15 cellular contexts compared by ENCODE assay signal in the genomic region with DNA sequence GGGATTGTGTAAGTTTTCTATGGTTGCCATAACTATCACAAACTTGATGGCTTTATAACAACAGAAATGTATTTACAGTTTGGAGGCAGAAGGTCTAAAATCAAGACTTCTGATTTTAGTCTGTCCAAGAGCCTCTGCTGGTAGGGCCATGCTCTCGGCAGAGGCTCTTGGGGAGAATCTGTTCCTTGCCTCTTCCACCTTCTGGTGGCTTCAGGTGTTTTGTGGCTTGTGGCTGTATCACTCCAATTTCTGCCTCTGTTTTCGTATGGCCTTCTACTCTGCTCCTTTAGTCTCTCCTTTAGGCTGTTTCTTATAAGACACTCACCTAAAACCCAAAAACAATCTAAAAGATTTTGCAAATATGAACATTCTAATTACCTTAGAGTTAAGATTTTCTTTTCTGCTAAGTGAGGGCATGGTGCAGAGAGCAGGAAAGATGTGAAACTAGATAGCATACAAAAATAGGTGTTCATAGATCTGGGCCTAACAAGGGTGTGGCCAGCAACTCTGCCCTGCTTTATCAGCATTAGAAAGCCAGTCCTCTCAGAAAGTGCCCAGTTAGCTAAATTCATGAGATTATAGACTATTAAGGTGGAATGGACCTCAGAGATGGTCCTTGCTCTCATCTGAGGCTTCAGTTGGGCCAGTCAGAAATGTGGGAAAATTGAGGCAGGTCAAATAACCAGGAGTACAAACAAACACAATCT.
A peak's percentile ranks its signal among the peaks of the same experiment; 100 is the strongest.
DNase-seq lines count a peak whose midpoint lies in the region; ATAC-seq, FAIRE-seq and TF ChIP-seq lines count a peak whose summit lies in the region.
"Had no signal": no experiment of that assay in that cellular context is flagged by ENCODE, and none has a peak within 500 bp of the region (broad histone marks: within the 10 kb centered on the region; RNA-seq: fewer than 3 reads in every experiment).

No MANE protein-coding gene starts in this region.

- DNase-seq in HepG2 (ENCODE audit: low spot score) (no peak), right lobe of liver (no peak), astrocyte (ENCODE audit: low read depth) (no peak), UCSD-AML1 (lab: John Stamatoyannopoulos, UW; ENCODE audit: unreplicated experiment) (no peak)
- DNase-seq in activated naive CD4-positive, alpha-beta T cell (lab: John Stamatoyannopoulos, UW): no peak
- DNase-seq in CD8-positive, alpha-beta T cell: no peak
- DNase-seq: activated CD4-positive, CD25-positive, alpha-beta regulatory T cell treated with anti-CD3 and anti-CD28 coated beads, Interleukin-2, amount 50 U/mL, for 72 hours; activated effector memory CD4-positive, alpha-beta T cell treated with Interleukin-2 at 50 U/mL for 16 hours; AML-193; NCI-H2081 treated with DMSO at 0.1 percent for 48 hours had no signal

- no peak overlapping the region for H3K9ac ChIP-seq in HepG2 (ENCODE audit: insufficient read depth, low read depth, low read length)
- peak overlapping the region; percentile 75 for H3K9ac ChIP-seq in astrocyte (ENCODE audit: low read length)
- peak overlapping the region in 1 of 2 donors; percentile 30 for H3K9ac ChIP-seq in mucosa of rectum (ENCODE audit: low read depth in 1 of 2, low read length in 2 of 2)

- H3K4me1 ChIP-seq in HepG2 (ENCODE audit: insufficient read depth, low read length) (no peaks in the 10 kb centered on the region), right lobe of liver (no peaks in the 10 kb centered on the region), astrocyte (ENCODE audit: insufficient read depth, low read length) (peaks cover 48% of the 10 kb centered on the region), mucosa of rectum (ENCODE audit: control insufficient read depth in 2 of 2, insufficient read depth in 2 of 2, low read length in 2 of 2) (peaks cover 27 to 57% of the 10 kb centered on the region in 2 donors)
- no peaks in the 10 kb centered on the region for H3K4me1 ChIP-seq in CD8-positive, alpha-beta T cell (ENCODE audit: insufficient read depth, low read length)

- H3K9me3 ChIP-seq in HepG2 (ENCODE audit: low read length): no peaks in the 10 kb centered on the region
- H3K9me3 ChIP-seq in right lobe of liver: no peaks in the 10 kb centered on the region
- H3K9me3 ChIP-seq in astrocyte (ENCODE audit: insufficient read depth, low read depth, low read length): no peaks in the 10 kb centered on the region
- H3K9me3 ChIP-seq in mucosa of rectum (ENCODE audit: control insufficient read depth in 2 of 2, low read length in 2 of 2): no peaks in the 10 kb centered on the region
- no peaks in the 10 kb centered on the region for H3K9me3 ChIP-seq in CD8-positive, alpha-beta T cell (ENCODE audit: low read length)
- H3K9me3 ChIP-seq: left ventricle myocardium inferior, neutrophil had no signal

- peaks cover 59% of the 10 kb centered on the region for H3K4me1 Mint-ChIP-seq in astrocyte (ENCODE audit: low read depth, unreplicated experiment)
- H3K4me1 Mint-ChIP-seq in CD8-positive, alpha-beta T cell (ENCODE audit: low read depth): peaks cover 2% of the 10 kb centered on the region

- in situ Hi-C loops in HepG2 (cut with HindIII; ENCODE audit: extremely low pct_ligation_motif_present, low pct_unique_long_range_greater_than_20kb): no loop called here

- no peaks in the 10 kb centered on the region; the same call in 1 of the 2 replicates for H4K20me1 ChIP-seq in HepG2 (ENCODE audit: insufficient read depth, low read length)
- no peaks in the 10 kb centered on the region for H4K20me1 ChIP-seq in astrocyte (ENCODE audit: insufficient read depth, low read length)

- intact Hi-C loops in HepG2 (cut with micrococcal nuclease; ENCODE audit: unreplicated experiment) (no loop called here), right lobe of liver (cut with DNase I) (no loop called here)
- intact Hi-C loops in CD8-positive, alpha-beta T cell (cut with DNase I, micrococcal nuclease): no loop called here

- 21% methylated on average over 2 of the region's 2 CpGs for WGBS in HepG2 (ENCODE audit: low lambda C conversion rate)
- WGBS in right lobe of liver (ENCODE audit: insufficient coverage, low coverage, low lambda C conversion rate, missing lambda C conversion rate): 82% methylated on average over 2 of the region's 2 CpGs

- H3K36me3 ChIP-seq in HepG2 (replicated peaks in 1 of 2; ENCODE audit: control insufficient read depth in 1 of 2, insufficient read depth in 2 of 2, low read length in 2 of 2) (no peaks in the 10 kb centered on the region), right lobe of liver (no peaks in the 10 kb centered on the region), astrocyte (ENCODE audit: insufficient read depth, low read length) (no peaks in the 10 kb centered on the region), mucosa of rectum (ENCODE audit: control insufficient read depth in 2 of 2, insufficient read depth in 2 of 2, low read length in 2 of 2) (no peaks in the 10 kb centered on the region)
- H3K36me3 ChIP-seq in CD8-positive, alpha-beta T cell (ENCODE audit: insufficient read depth, low read length): no peaks in the 10 kb centered on the region
- H3K36me3 ChIP-seq: left ventricle myocardium inferior, neutrophil had no signal

- BruUV-seq in HepG2 (replicated peaks; lab: Mats Ljungman, UMichigan): no TSS peak

- H3K9me3 Mint-ChIP-seq in astrocyte (ENCODE audit: unreplicated experiment): peaks cover 2% of the 10 kb centered on the region
- H3K9me3 Mint-ChIP-seq in CD8-positive, alpha-beta T cell: no peaks in the 10 kb centered on the region

- POLR2A ChIA-PET in HepG2 (lab: Yijun Ruan, JAX): no interaction called here
- POLR2A ChIA-PET in CD8-positive, alpha-beta T cell (lab: Charles Lee): no interaction called here

- TF ChIP-seq RAD21 in HepG2 (CRISPR knock-in tag; IDR thresholded peaks at IDR 0.05): no peak

- H3K4me2 ChIP-seq in HepG2 (ENCODE audit: low read depth, low read length) (no peak overlapping the region), astrocyte (ENCODE audit: low read length) (peak overlapping the region; percentile 24)

- TF ChIP-seq CTCF in HepG2 (CRISPR knock-in tag; IDR thresholded peaks at IDR 0.05) (no peak), right lobe of liver (IDR thresholded peaks at IDR 0.05) (no peak), astrocyte (IDR thresholded peaks at IDR 0.05; ENCODE audit: insufficient read depth, low read depth, low read length) (no peak)
- TF ChIP-seq CTCF in CD8-positive, alpha-beta T cell (IDR thresholded peaks at IDR 0.05): no peak

- no peaks in the 10 kb centered on the region for H3K36me3 Mint-ChIP-seq in astrocyte (ENCODE audit: low read depth, unreplicated experiment)
- no peaks in the 10 kb centered on the region for H3K36me3 Mint-ChIP-seq in CD8-positive, alpha-beta T cell

- H2AFZ ChIP-seq in HepG2 (ENCODE audit: low read length): no peak overlapping the region
- H2AFZ ChIP-seq in astrocyte (ENCODE audit: low read depth, low read length): no peak overlapping the region

- H3K27ac ChIP-seq in HepG2 (ENCODE audit: extremely low read length, insufficient read depth, low read length): no peak overlapping the region
- H3K27ac ChIP-seq in right lobe of liver: no peak overlapping the region
- peak overlapping the region; percentile 98 for H3K27ac ChIP-seq in astrocyte (ENCODE audit: low read depth, low read length)
- peak overlapping the region; percentile 81 to 82 for H3K27ac ChIP-seq in mucosa of rectum (ENCODE audit: low read depth in 2 of 2, low read length in 2 of 2)
- no peak overlapping the region for H3K27ac ChIP-seq in CD8-positive, alpha-beta T cell (ENCODE audit: low read depth, low read length)
- H3K27ac ChIP-seq: neutrophil had no signal

- TF ChIP-seq POLR2A in HepG2 (IDR thresholded peaks at IDR 0.05; ENCODE audit: insufficient read depth in 1 of 2, low read depth in 2 of 2, low read length in 2 of 2): no peak
- no peak for TF ChIP-seq POLR2A in right lobe of liver (IDR thresholded peaks at IDR 0.05)

- H3K27me3 ChIP-seq in HepG2 (ENCODE audit: control insufficient read depth in 1 of 2, insufficient read depth in 2 of 2, low read length in 2 of 2) (no peaks in the 10 kb centered on the region), right lobe of liver (no peaks in the 10 kb centered on the region), astrocyte (ENCODE audit: insufficient read depth, low read length) (no peaks in the 10 kb centered on the region), mucosa of rectum (ENCODE audit: control insufficient read depth in 2 of 2, insufficient read depth in 2 of 2, low read length in 2 of 2) (no peaks in the 10 kb centered on the region)
- H3K27me3 ChIP-seq in CD8-positive, alpha-beta T cell (ENCODE audit: insufficient read depth, low read length): no peaks in the 10 kb centered on the region

- FAIRE-seq in HepG2 (lab: Jason Lieb, UNC) (no peak), astrocyte (lab: Jason Lieb, UNC) (peak; percentile 66)
- FAIRE-seq: GM12878 had no signal

- CTCF ChIA-PET in HepG2 (lab: Yijun Ruan, JAX; ENCODE audit: low intra/inter-chr PET ratio, low total read pairs): no interaction called here
- CTCF ChIA-PET in CD8-positive, alpha-beta T cell (lab: Charles Lee): no interaction called here

- no peak for TF ChIP-seq EP300 in HepG2 (IDR thresholded peaks at IDR 0.05; ENCODE audit: low read depth in 2 of 2, low read length in 2 of 2)
- no peak for TF ChIP-seq EP300 in HepG2 (CRISPR knock-in tag; IDR thresholded peaks at IDR 0.05; ENCODE audit: borderline replicate concordance)

- no peak overlapping the region for H3K4me3 Mint-ChIP-seq in astrocyte (ENCODE audit: unreplicated experiment)
- H3K4me3 Mint-ChIP-seq in CD8-positive, alpha-beta T cell: no peak overlapping the region

- H3K79me2 ChIP-seq in HepG2 (ENCODE audit: insufficient read depth, low read length) (no peaks in the 10 kb centered on the region), astrocyte (ENCODE audit: insufficient read depth, low read length) (no peaks in the 10 kb centered on the region)

- no peak for ATAC-seq in HepG2
- no peak for ATAC-seq in right lobe of liver
- no peak for ATAC-seq in GM18858 (IDR thresholded peaks at IDR 0.05; ENCODE audit: unreplicated experiment)
- no peak for ATAC-seq in CD8-positive, alpha-beta T cell
- ATAC-seq: GM12878 had no signal

- H3K27ac Mint-ChIP-seq in astrocyte (ENCODE audit: unreplicated experiment): peak overlapping the region; percentile 97
- no peak overlapping the region for H3K27ac Mint-ChIP-seq in CD8-positive, alpha-beta T cell

- no peaks in the 10 kb centered on the region for H3K27me3 Mint-ChIP-seq in astrocyte (ENCODE audit: low read depth, unreplicated experiment)
- no peaks in the 10 kb centered on the region for H3K27me3 Mint-ChIP-seq in CD8-positive, alpha-beta T cell (ENCODE audit: low read depth)

- H3K4me3 ChIP-seq in HepG2 (replicated peaks in 1 of 3; ENCODE audit: insufficient read depth in 1 of 3, low read depth in 2 of 3, low read length in 3 of 3) (no peak overlapping the region), right lobe of liver (no peak overlapping the region), astrocyte (ENCODE audit: insufficient read depth, low read depth, low read length) (no peak overlapping the region), mucosa of rectum (ENCODE audit: low read length in 2 of 2) (no peak overlapping the region)
- H3K4me3 ChIP-seq in CD8-positive, alpha-beta T cell (ENCODE audit: low read depth, low read length): no peak overlapping the region
- H3K4me3 ChIP-seq: GM12878, left ventricle myocardium inferior had no signal

TF ChIP-seq in HepG2, 621 proteins besides CTCF, POLR2A, EP300 and RAD21 (continues in another document):
- TF ChIP-seq MAFF (IDR thresholded peaks at IDR 0.05; ENCODE audit: low read depth, low read length): 0 out of 2 replicates have a peak, but pooled peaks have one; percentile 7

Comparison
In these comparisons a context has a peak if more than half of its experiments do, and no peak if none do; other contexts are left out.
1. H3K27ac ChIP-seq: peak in astrocyte (single experiment) and mucosa of rectum (2 of 2); none in HepG2 (single experiment), right lobe of liver (0 of 3) and CD8-positive, alpha-beta T cell (single experiment).